Comparison of ENCODE assay signal across 8 cellular contexts in genomic region chr5:32329395-32329834, GRCh38. TPM values are rescaled to one million over a fixed set of nuclear protein-coding genes. Genes with fewer than 3 reads are reported as not detected.
DNase-seq lines count a peak whose midpoint lies in the region; ATAC-seq and TF ChIP-seq lines count a peak whose summit lies in the region.

No MANE protein-coding gene starts in this region.

- H3K27ac ChIP-seq in C4-2B: peak overlapping the region; percentile 55
- no peak overlapping the region for H3K27ac ChIP-seq in fibroblast of lung (ENCODE audit: insufficient read depth, low read length)
- no peak overlapping the region for H3K27ac ChIP-seq in neural progenitor cell
- no peak overlapping the region for H3K27ac ChIP-seq in tibial nerve

- H3K9me3 Mint-ChIP-seq in activated T-cell treated with anti-CD3 and anti-CD28 coated beads, Interleukin-2, amount 50 U/mL, for 24 hours: no peaks in the 10 kb centered on the region
- H3K9me3 Mint-ChIP-seq in neural progenitor cell: no peaks in the 10 kb centered on the region

- no peak for TF ChIP-seq EP300 in tibial nerve (IDR thresholded peaks at IDR 0.05)

- H4K20me1 ChIP-seq in fibroblast of lung (ENCODE audit: control insufficient read depth, extremely low read depth, insufficient read depth, low read length): no peaks in the 10 kb centered on the region
- no peaks in the 10 kb centered on the region for H4K20me1 ChIP-seq in neural progenitor cell (ENCODE audit: low read depth)

- H3K4me2 ChIP-seq in fibroblast of lung (ENCODE audit: extremely low read depth, insufficient read depth, low read length) (no peak overlapping the region), neural progenitor cell (no peak overlapping the region)

- H3K36me3 Mint-ChIP-seq in activated T-cell treated with anti-CD3 and anti-CD28 coated beads, Interleukin-2, amount 50 U/mL, for 24 hours (ENCODE audit: low read depth): no peaks in the 10 kb centered on the region
- no peaks in the 10 kb centered on the region for H3K36me3 Mint-ChIP-seq in neural progenitor cell

- H3K27ac Mint-ChIP-seq in activated T-cell treated with anti-CD3 and anti-CD28 coated beads, Interleukin-2, amount 50 U/mL, for 24 hours: no peak overlapping the region
- H3K27ac Mint-ChIP-seq in neural progenitor cell: no peak overlapping the region

- peak overlapping the region; percentile 38 for H2AFZ ChIP-seq in fibroblast of lung (ENCODE audit: low read length)
- peak overlapping the region; percentile 30 for H2AFZ ChIP-seq in neural progenitor cell (replicated peaks)

- peaks cover 2% of the 10 kb centered on the region for H3K4me1 Mint-ChIP-seq in activated T-cell treated with anti-CD3 and anti-CD28 coated beads, Interleukin-2, amount 50 U/mL, for 24 hours (ENCODE audit: low read depth)
- H3K4me1 Mint-ChIP-seq in neural progenitor cell: no peaks in the 10 kb centered on the region

- TF ChIP-seq CTCF in C4-2B (conservative IDR thresholded peaks at IDR 0.05) (peak; percentile 92), fibroblast of lung (conservative IDR thresholded peaks at IDR 0.05 in 1 of 2, IDR thresholded peaks at IDR 0.05 in 1 of 2; ENCODE audit: low read depth in 1 of 2, low read length in 2 of 2) (peak; percentile 71 to 80), neural progenitor cell (IDR thresholded peaks at IDR 0.05) (peak; percentile 69), tibial nerve (IDR thresholded peaks at IDR 0.05) (peak; percentile 49 to 72 (median 64))

- H3K4me3 ChIP-seq in fibroblast of lung (replicated peaks in 1 of 4; ENCODE audit: control extremely low read depth in 1 of 4, insufficient read depth in 1 of 4, low read depth in 3 of 4, low read length in 4 of 4) (no peak overlapping the region), neural progenitor cell (no peak overlapping the region), tibial nerve (no peak overlapping the region)

- TF ChIP-seq POLR2A in tibial nerve (IDR thresholded peaks at IDR 0.05): no peak

- H3K9me3 ChIP-seq in fibroblast of lung (ENCODE audit: control insufficient read depth, insufficient read depth, low read depth, low read length): no peaks in the 10 kb centered on the region
- no peaks in the 10 kb centered on the region for H3K9me3 ChIP-seq in neural progenitor cell (ENCODE audit: low read depth)
- H3K9me3 ChIP-seq in tibial nerve: no peaks in the 10 kb centered on the region

- ATAC-seq in GM18909 (IDR thresholded peaks at IDR 0.05; ENCODE audit: poor library complexity, unreplicated experiment) (peak; percentile 85), HG03280 (IDR thresholded peaks at IDR 0.05; ENCODE audit: unreplicated experiment) (peak; percentile 72)

- no peak overlapping the region for H3K4me3 Mint-ChIP-seq in activated T-cell treated with anti-CD3 and anti-CD28 coated beads, Interleukin-2, amount 50 U/mL, for 24 hours
- no peak overlapping the region for H3K4me3 Mint-ChIP-seq in neural progenitor cell

- H3K36me3 ChIP-seq in fibroblast of lung (ENCODE audit: control insufficient read depth, insufficient read depth, low read length): no peaks in the 10 kb centered on the region
- H3K36me3 ChIP-seq in neural progenitor cell: no peaks in the 10 kb centered on the region
- H3K36me3 ChIP-seq in tibial nerve: no peaks in the 10 kb centered on the region

- peak; percentile 88 for DNase-seq in NOMO-1 treated with DMSO at 0.1 percent for 48 hours (lab: John Stamatoyannopoulos, UW; ENCODE audit: unreplicated experiment)
- DNase-seq in activated T-cell treated with anti-CD3 and anti-CD28 coated beads, Interleukin-2, amount 50 U/mL, for 24 hours: peak; percentile 66
- peak; percentile 45 to 64 for DNase-seq in fibroblast of lung (ENCODE audit: low read depth in 2 of 2)
- peak; percentile 63 for DNase-seq in neural progenitor cell (ENCODE audit: low spot score)
- DNase-seq in tibial nerve (ENCODE audit: low spot score in 2 of 2): peak in 1 of 2 donors; percentile 68

- H3K9ac ChIP-seq in fibroblast of lung (ENCODE audit: insufficient read depth, low read length) (no peak overlapping the region), neural progenitor cell (no peak overlapping the region)

- no peaks in the 10 kb centered on the region for H3K79me2 ChIP-seq in fibroblast of lung (ENCODE audit: control insufficient read depth, insufficient read depth, low read length)
- H3K79me2 ChIP-seq in neural progenitor cell (ENCODE audit: low read depth): no peaks in the 10 kb centered on the region

- 41 to 46% methylated on average over 10 of the region's 10 CpGs for WGBS in tibial nerve, 2 donors

- no peaks in the 10 kb centered on the region for H3K27me3 ChIP-seq in fibroblast of lung (ENCODE audit: control insufficient read depth, insufficient read depth, low read length)
- H3K27me3 ChIP-seq in neural progenitor cell: no peaks in the 10 kb centered on the region
- no peaks in the 10 kb centered on the region for H3K27me3 ChIP-seq in tibial nerve

- no peaks in the 10 kb centered on the region for H3F3A ChIP-seq in neural progenitor cell (ENCODE audit: low read depth)

- no peaks in the 10 kb centered on the region for H3K27me3 Mint-ChIP-seq in activated T-cell treated with anti-CD3 and anti-CD28 coated beads, Interleukin-2, amount 50 U/mL, for 24 hours
- H3K27me3 Mint-ChIP-seq in neural progenitor cell (ENCODE audit: insufficient read depth, low read depth): no peaks in the 10 kb centered on the region

- H3K4me1 ChIP-seq in fibroblast of lung (ENCODE audit: control insufficient read depth, extremely low read depth, insufficient read depth, low read length): no peaks in the 10 kb centered on the region
- no peaks in the 10 kb centered on the region for H3K4me1 ChIP-seq in neural progenitor cell
- H3K4me1 ChIP-seq in tibial nerve: peaks cover 0 to 11% (median 0%) of the 10 kb centered on the region in 4 donors

RNA-seq across cellular contexts. Expression of gene MTMR12, which starts 16.7 kb away (rescaled TPM):
- total RNA-seq in fibroblast of lung (14.4 and 18.5 TPM in 2 replicates), neural progenitor cell (ENCODE audit: low replicate concordance) (20.0 and 22.0 TPM in 2 replicates), tibial nerve (10 to 100 TPM; 35.8 to 40.0 (median 38.1) TPM)
- 18.6 and 22.7 TPM in 2 replicates for polyA plus RNA-seq in fibroblast of lung
- 10.7 and 14.2 TPM in 2 replicates for polyA plus RNA-seq in fibroblast of lung (2012)
- polyA minus RNA-seq in fibroblast of lung (ENCODE audit: low replicate concordance): 8.8 and 16.1 TPM in 2 replicates
